12 cellular contexts compared by ENCODE assay signal in genomic region chr5:110371725-110372041, GRCh38.
DNase-seq lines count a peak whose midpoint lies in the region; ATAC-seq and TF ChIP-seq lines count a peak whose summit lies in the region.
"Had no signal": no experiment of that assay in that cellular context is flagged by ENCODE, and none has a peak within 500 bp of the region (broad histone marks: within the 10 kb centered on the region; RNA-seq: fewer than 3 reads in every experiment).

No MANE protein-coding gene starts in this region.

- H3K4me3 ChIP-seq in GM12865 (ENCODE audit: low read depth, low read length) (no peak overlapping the region), neural progenitor cell (no peak overlapping the region), left lung (no peak overlapping the region)
- H3K4me3 ChIP-seq: K562, right lobe of liver had no signal

- H3K4me3 Mint-ChIP-seq in neural progenitor cell = no peak overlapping the region
- H3K4me3 Mint-ChIP-seq: activated CD4-positive, alpha-beta T cell treated with anti-CD3 and anti-CD28 coated beads, Interleukin-2, amount 10 ng/mL, durations not matched to agents 7 days and 5 days had no signal

- no peaks in the 10 kb centered on the region for H3F3A ChIP-seq in neural progenitor cell (ENCODE audit: low read depth)

- H2AFZ ChIP-seq in neural progenitor cell (replicated peaks) = no peak overlapping the region

- intact Hi-C loops in left lung (cut with DNase I) = no loop called here

- no peak overlapping the region for H3K9ac ChIP-seq in neural progenitor cell

- no peak overlapping the region for H3K4me2 ChIP-seq in neural progenitor cell

- no peak overlapping the region for H3K27ac Mint-ChIP-seq in neural progenitor cell
- H3K27ac Mint-ChIP-seq: activated CD4-positive, alpha-beta T cell treated with anti-CD3 and anti-CD28 coated beads, Interleukin-2, amount 10 ng/mL, durations not matched to agents 7 days and 5 days had no signal

- H3K79me2 ChIP-seq in neural progenitor cell (ENCODE audit: low read depth) = no peaks in the 10 kb centered on the region

- H3K36me3 Mint-ChIP-seq in neural progenitor cell = peaks cover 4% of the 10 kb centered on the region

- H4K20me1 ChIP-seq in neural progenitor cell (ENCODE audit: low read depth) = no peaks in the 10 kb centered on the region

- TF ChIP-seq CTCF in GM12865 (IDR thresholded peaks at IDR 0.05; ENCODE audit: insufficient read depth, low read depth, low read length, missing control alignments) (no peak), neural progenitor cell (IDR thresholded peaks at IDR 0.05) (no peak), left lung (IDR thresholded peaks at IDR 0.05) (no peak)

- no peak overlapping the region for H3K27ac ChIP-seq in neural progenitor cell
- no peak overlapping the region for H3K27ac ChIP-seq in left lung
- H3K27ac ChIP-seq: right lobe of liver had no signal

- H3K27me3 ChIP-seq in neural progenitor cell (no peaks in the 10 kb centered on the region), left lung (no peaks in the 10 kb centered on the region)
- H3K27me3 ChIP-seq: right lobe of liver had no signal

- peaks cover 20% of the 10 kb centered on the region for H3K4me1 Mint-ChIP-seq in neural progenitor cell
- H3K4me1 Mint-ChIP-seq: activated CD4-positive, alpha-beta T cell treated with anti-CD3 and anti-CD28 coated beads, Interleukin-2, amount 10 ng/mL, durations not matched to agents 7 days and 5 days had no signal

- DNase-seq in GM12865 (ENCODE audit: low read depth) (peak; percentile 50), NOMO-1 treated with dmso at 0.1 percent for 144 hours (lab: John Stamatoyannopoulos, UW; ENCODE audit: unreplicated experiment) (peak; percentile 4), neural progenitor cell (ENCODE audit: low spot score) (no peak), globus pallidus (ENCODE audit: low spot score) (no peak), NCI-H524 treated with DMSO at 0.1 percent for 48 hours (lab: John Stamatoyannopoulos, UW) (no peak), left lung (no peak)
- DNase-seq: activated CD4-positive, alpha-beta T cell treated with anti-CD3 and anti-CD28 coated beads, Interleukin-2, amount 10 ng/mL, durations not matched to agents 7 days and 5 days; right lobe of liver had no signal

- H3K9me3 ChIP-seq in neural progenitor cell (ENCODE audit: low read depth) (no peaks in the 10 kb centered on the region), left lung (no peaks in the 10 kb centered on the region)
- H3K9me3 ChIP-seq: right lobe of liver had no signal

- ATAC-seq in GM21360 (IDR thresholded peaks at IDR 0.05; ENCODE audit: unreplicated experiment) = peak; percentile 89
- peak; percentile 72 for ATAC-seq in HG03066 (IDR thresholded peaks at IDR 0.05; ENCODE audit: low read depth, unreplicated experiment)
- no peak for ATAC-seq in left lung
- ATAC-seq: K562, Panc1, right lobe of liver had no signal

- H3K4me1 ChIP-seq in neural progenitor cell (peaks cover 3% of the 10 kb centered on the region), left lung (no peaks in the 10 kb centered on the region)
- H3K4me1 ChIP-seq: right lobe of liver had no signal

- H3K9me3 Mint-ChIP-seq in neural progenitor cell = peaks cover 6% of the 10 kb centered on the region
- H3K9me3 Mint-ChIP-seq: activated CD4-positive, alpha-beta T cell treated with anti-CD3 and anti-CD28 coated beads, Interleukin-2, amount 10 ng/mL, durations not matched to agents 7 days and 5 days had no signal

- H3K36me3 ChIP-seq in neural progenitor cell = no peaks in the 10 kb centered on the region
- no peaks in the 10 kb centered on the region for H3K36me3 ChIP-seq in left lung
- H3K36me3 ChIP-seq: right lobe of liver had no signal

- H3K27me3 Mint-ChIP-seq in neural progenitor cell (ENCODE audit: insufficient read depth, low read depth) = no peaks in the 10 kb centered on the region
- H3K27me3 Mint-ChIP-seq: activated CD4-positive, alpha-beta T cell treated with anti-CD3 and anti-CD28 coated beads, Interleukin-2, amount 10 ng/mL, durations not matched to agents 7 days and 5 days had no signal

Comparison
In these comparisons a context has a peak if more than half of its experiments do, and no peak if none do; other contexts are left out.
1. DNase-seq: peak in GM12865 (single experiment) and NOMO-1 treated with dmso at 0.1 percent for 144 hours (single experiment); none in neural progenitor cell (single experiment), globus pallidus (single experiment), NCI-H524 treated with DMSO at 0.1 percent for 48 hours (single experiment) and left lung (0 of 2).